In the genomic region with DNA sequence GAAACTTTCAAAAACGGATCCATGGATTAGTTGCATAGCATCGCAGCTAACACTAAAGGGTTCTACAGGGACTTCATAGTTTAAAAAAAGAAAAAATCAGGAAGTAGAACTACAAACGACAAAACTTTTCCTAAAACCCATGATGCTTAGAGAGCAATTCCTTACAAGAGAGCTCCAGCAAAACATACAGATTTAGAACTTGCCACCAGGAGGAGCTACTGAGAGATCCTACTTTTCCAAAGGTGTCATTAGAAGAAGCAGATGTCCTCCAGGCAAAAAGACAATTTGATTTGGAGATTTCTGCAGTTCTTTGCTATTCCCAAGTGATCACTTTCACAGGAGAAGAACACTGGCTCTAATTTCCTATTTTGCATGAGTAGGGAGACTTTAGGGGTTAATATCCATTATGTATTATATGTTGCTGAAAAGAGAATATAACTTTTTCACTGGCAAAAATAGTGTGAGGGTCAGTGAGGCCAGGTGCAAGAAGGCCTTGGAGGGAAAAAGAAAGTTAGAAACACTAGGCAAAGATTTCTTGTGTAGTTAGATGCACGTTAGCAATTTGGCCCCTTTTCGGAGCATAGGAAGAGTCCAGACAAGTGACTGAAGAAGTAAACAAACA, we compare ENCODE assay signal across 8 cellular contexts.
A peak's percentile ranks its signal among the peaks of the same experiment; 100 is the strongest.
DNase-seq lines count a peak whose midpoint lies in the region; ATAC-seq and TF ChIP-seq lines count a peak whose summit lies in the region.

No MANE protein-coding gene starts in this region.

- POLR2A ChIA-PET in activated B cell treated with CpG ODN at 0.5 μM for 24 hours (lab: Charles Lee) = no interaction called here

- DNase-seq in CD1c-positive myeloid dendritic cell (ENCODE audit: extremely low spot score) = peak; percentile 35
- DNase-seq in GM13976 (ENCODE audit: low spot score) = peak; percentile 14
- peak; percentile 85 for DNase-seq in NCI-H1694 (lab: John Stamatoyannopoulos, UW)
- DNase-seq in activated B cell treated with CpG ODN at 0.5 μM for 24 hours = no peak
- DNase-seq in iris pigment epithelial cell (ENCODE audit: low read depth) = peak; percentile 41
- DNase-seq in sciatic nerve (ENCODE audit: low spot score) = no peak

- H3K9me3 Mint-ChIP-seq in activated B cell treated with CpG ODN at 0.5 μM for 24 hours = no peaks in the 10 kb centered on the region
- H3K9me3 Mint-ChIP-seq in activated T-helper 17 cell treated with anti-CD3 and anti-CD28 coated beads, Interleukin-2, amount 50 U/mL, for 72 hours = no peaks in the 10 kb centered on the region

- H3K36me3 Mint-ChIP-seq in activated B cell treated with CpG ODN at 0.5 μM for 24 hours (ENCODE audit: low read depth) = no peaks in the 10 kb centered on the region
- H3K36me3 Mint-ChIP-seq in activated T-helper 17 cell treated with anti-CD3 and anti-CD28 coated beads, Interleukin-2, amount 50 U/mL, for 72 hours (ENCODE audit: low read depth) = no peaks in the 10 kb centered on the region

- ATAC-seq in activated B cell treated with CpG ODN at 0.5 μM for 24 hours (ENCODE audit: low read depth) = no peak
- ATAC-seq in HG02884 (IDR thresholded peaks at IDR 0.05; ENCODE audit: unreplicated experiment) = no peak
- no peak for ATAC-seq in activated T-helper 17 cell treated with anti-CD3 and anti-CD28 coated beads, Interleukin-2, amount 50 U/mL, for 72 hours (replicated peaks)
- ATAC-seq in sciatic nerve = no peak

- CTCF ChIA-PET in activated B cell treated with CpG ODN at 0.5 μM for 24 hours (lab: Charles Lee) = interaction anchor here (0.9 to 1.0 kb wide), 2 partner anchors 292 to 296 kb away, joined by 3 read pairs; no protein-coding TSS in a partner anchor

- H3K4me3 Mint-ChIP-seq in activated B cell treated with CpG ODN at 0.5 μM for 24 hours = no peak overlapping the region
- H3K4me3 Mint-ChIP-seq in activated T-helper 17 cell treated with anti-CD3 and anti-CD28 coated beads, Interleukin-2, amount 50 U/mL, for 72 hours = no peak overlapping the region

- peak; percentile 25 for TF ChIP-seq CTCF in GM13976 (IDR thresholded peaks at IDR 0.05; ENCODE audit: borderline replicate concordance, control extremely low read depth, extremely low read depth, insufficient read depth, missing control alignments)
- peak; percentile 50 for TF ChIP-seq CTCF in activated B cell treated with CpG ODN at 0.5 μM for 24 hours (IDR thresholded peaks at IDR 0.05)

- no peaks in the 10 kb centered on the region for H3K4me1 Mint-ChIP-seq in activated B cell treated with CpG ODN at 0.5 μM for 24 hours
- H3K4me1 Mint-ChIP-seq in activated T-helper 17 cell treated with anti-CD3 and anti-CD28 coated beads, Interleukin-2, amount 50 U/mL, for 72 hours = no peaks in the 10 kb centered on the region

- no peak overlapping the region for H3K27ac Mint-ChIP-seq in activated B cell treated with CpG ODN at 0.5 μM for 24 hours
- no peak overlapping the region for H3K27ac Mint-ChIP-seq in activated T-helper 17 cell treated with anti-CD3 and anti-CD28 coated beads, Interleukin-2, amount 50 U/mL, for 72 hours

- in situ Hi-C loops in GM13976 (cut with MboI; ENCODE audit: low sequenced_read_pairs, unreplicated experiment) = loop anchor here (10.0 kb wide), 1 partner anchor 282 kb away; no protein-coding TSS in a partner anchor

- intact Hi-C loops in activated B cell treated with CpG ODN at 0.5 μM for 24 hours (cut with micrococcal nuclease) (loop anchor here (2.0 to 5.0 kb wide), 2 partner anchors 292 to 1264 kb away; no protein-coding TSS in a partner anchor), sciatic nerve (cut with DNase I) (no loop called here)

- no peaks in the 10 kb centered on the region for H3K27me3 Mint-ChIP-seq in activated B cell treated with CpG ODN at 0.5 μM for 24 hours
- H3K27me3 Mint-ChIP-seq in activated T-helper 17 cell treated with anti-CD3 and anti-CD28 coated beads, Interleukin-2, amount 50 U/mL, for 72 hours = peaks cover 4% of the 10 kb centered on the region

Comparison
In these comparisons a context has a peak if more than half of its experiments do, and no peak if none do; other contexts are left out.
1. DNase-seq: peak in CD1c-positive myeloid dendritic cell (single experiment), GM13976 (single experiment), NCI-H1694 (single experiment) and iris pigment epithelial cell (single experiment); none in activated B cell treated with CpG ODN at 0.5 μM for 24 hours (single experiment) and sciatic nerve (single experiment).